Comparison of ENCODE assay signal across 9 cellular contexts in genomic region chr2:42754021-42754775, GRCh38. TPM values are rescaled to one million over a fixed set of nuclear protein-coding genes. Genes with fewer than 3 reads are reported as not detected.
DNase-seq lines count a peak whose midpoint lies in the region; TF ChIP-seq lines count a peak whose summit lies in the region.
"Had no signal": no experiment of that assay in that cellular context is flagged by ENCODE, and none has a peak within 500 bp of the region (broad histone marks: within the 10 kb centered on the region; RNA-seq: fewer than 3 reads in every experiment).

No MANE protein-coding gene starts in this region.

- POLR2A ChIA-PET in HEK293T (lab: Yijun Ruan, JAX): no interaction called here

- no peak overlapping the region for H3K4me3 Mint-ChIP-seq in chondrocyte (ENCODE audit: unreplicated experiment)
- H3K4me3 Mint-ChIP-seq: neural crest cell had no signal

- H3K36me3 ChIP-seq in H7 (replicated peaks; ENCODE audit: control insufficient read depth, insufficient read depth, low read length): peaks cover 1% of the 10 kb centered on the region; the same call in 1 of the 2 replicates

- no peaks in the 10 kb centered on the region for H3K27me3 Mint-ChIP-seq in chondrocyte (ENCODE audit: low read depth)

- H3K27ac Mint-ChIP-seq in chondrocyte (ENCODE audit: unreplicated experiment): no peak overlapping the region

- H3K27me3 ChIP-seq in H7 (ENCODE audit: control insufficient read depth, insufficient read depth, low read length): no peaks in the 10 kb centered on the region
- H3K27me3 ChIP-seq in layer of hippocampus (ENCODE audit: control insufficient read depth, insufficient read depth, low read length): no peaks in the 10 kb centered on the region

- H3K4me3 ChIP-seq in H7 (ENCODE audit: insufficient read depth, low read depth, low read length): no peak overlapping the region

- H3K4me1 Mint-ChIP-seq in chondrocyte (ENCODE audit: low read depth): no peaks in the 10 kb centered on the region

- no peak for TF ChIP-seq CTCF in GM13976 (IDR thresholded peaks at IDR 0.05; ENCODE audit: borderline replicate concordance, control extremely low read depth, extremely low read depth, insufficient read depth, missing control alignments)
- no peak for TF ChIP-seq CTCF in chondrocyte (IDR thresholded peaks at IDR 0.05)

- peak; percentile 59 for DNase-seq in GM13976 (ENCODE audit: low spot score)
- peak; percentile 26 for DNase-seq in H7
- peak; percentile 33 for DNase-seq in NCI-H524 treated with DMSO at 0.1 percent for 48 hours (lab: John Stamatoyannopoulos, UW)
- no peak for DNase-seq in chondrocyte (ENCODE audit: low spot score)
- no peak for DNase-seq in ACHN
- DNase-seq in HuH-7 (ENCODE audit: low spot score): no peak
- no peak for DNase-seq in HEK293T (ENCODE audit: extremely low spot score)

- CTCF ChIA-PET in HEK293T (lab: Yijun Ruan, JAX): interaction anchor here (0.6 kb wide), 1 partner anchor 240 kb away, joined by 3 read pairs; no protein-coding TSS in a partner anchor

- peak overlapping the region; percentile 50 for H3K27ac ChIP-seq in layer of hippocampus (ENCODE audit: low read depth, low read length)

- H3K9me3 Mint-ChIP-seq in chondrocyte (ENCODE audit: low read depth): no peaks in the 10 kb centered on the region
- H3K9me3 Mint-ChIP-seq: neural crest cell had no signal

- in situ Hi-C loops in GM13976 (cut with MboI; ENCODE audit: low sequenced_read_pairs, unreplicated experiment) (no loop called here), ACHN (cut with HindIII; ENCODE audit: low pct_ligation_motif_present, low pct_unique_long_range_greater_than_20kb, low sequenced_read_pairs) (no loop called here)

- H3K36me3 Mint-ChIP-seq in chondrocyte (ENCODE audit: low read depth): peaks cover 11% of the 10 kb centered on the region

TF ChIP-seq in HEK293T, 16 proteins besides CTCF, POLR2A, EP300 and RAD21:
- no peak for TF ChIP-seq SUZ12 (IDR thresholded peaks at IDR 0.05)

RNA-seq across cellular contexts. Expression of gene OXER1, which starts 9.7 kb away (rescaled TPM):
- 0.69 and 2.4 TPM in 2 replicates for total RNA-seq in H7 (2014; rRNA removed; shearing (Covaris generic))
- total RNA-seq in chondrocyte: 0.31 to 1.8 TPM (median 1.7 TPM) in 3 replicates

RNA-seq across cellular contexts. Expression of gene HAAO, which starts 38.2 kb away (rescaled TPM):
- 5.9 and 6.5 TPM in 2 replicates for total RNA-seq in H7 (2014; rRNA removed; shearing (Covaris generic))
- total RNA-seq in chondrocyte: 1.6 to 8.5 TPM (median 8.2 TPM) in 3 replicates

Comparison
In these comparisons a context has a peak if more than half of its experiments do, and no peak if none do; other contexts are left out.
1. DNase-seq: peak in GM13976 (single experiment), H7 (single experiment) and NCI-H524 treated with DMSO at 0.1 percent for 48 hours (single experiment); none in chondrocyte (single experiment), ACHN (single experiment), HuH-7 (single experiment) and HEK293T (single experiment).